In genomic region chr5:7850533-7851239, GRCh38 we compare ENCODE assay signal across 8 cellular contexts. TPM values are rescaled to one million over a fixed set of nuclear protein-coding genes. Genes with fewer than 3 reads are reported as not detected.
A peak's percentile ranks its signal among the peaks of the same experiment; 100 is the strongest.
DNase-seq lines count a peak whose midpoint lies in the region; ATAC-seq and TF ChIP-seq lines count a peak whose summit lies in the region.

TSS of gene CFAP90 (minus strand) at chr5:7851133. CDS start at chr5:7851021, 112 bp downstream.

- no peaks in the 10 kb centered on the region for H3K27me3 ChIP-seq in breast epithelium
- no peaks in the 10 kb centered on the region for H3K27me3 ChIP-seq in mesendoderm (ENCODE audit: insufficient read depth, low read length, poor library complexity)
- H3K27me3 ChIP-seq in upper lobe of left lung, result peaks cover 0 to 14% (median 2%) of the 10 kb centered on the region in 4 donors

- no peak within 1 kb of the TSS for H3K4ac ChIP-seq in mesendoderm (ENCODE audit: low read depth, low read length)

- H3K36me3 ChIP-seq in breast epithelium, result no peaks in the 10 kb centered on the region
- H3K36me3 ChIP-seq in mesendoderm (ENCODE audit: control insufficient read depth, insufficient read depth, low read length), result no peaks in the 10 kb centered on the region
- no peaks in the 10 kb centered on the region for H3K36me3 ChIP-seq in upper lobe of left lung

- H3K4me1 ChIP-seq in breast epithelium (peaks cover 0 to 3% of the 10 kb centered on the region in 2 donors), mesendoderm (ENCODE audit: control insufficient read depth, low read depth, low read length) (no peaks in the 10 kb centered on the region), upper lobe of left lung (peaks cover 13 to 26% (median 18%) of the 10 kb centered on the region in 4 donors)

- H2BK15ac ChIP-seq in mesendoderm (replicated peaks; ENCODE audit: low read depth), result no peak within 1 kb of the TSS

- DNase-seq in breast epithelium (ENCODE audit: low spot score in 2 of 2) (peak in 1 of 2 donors; percentile 67), MCF 10A (ENCODE audit: unreplicated experiment) (no peak), SW480 (ENCODE audit: low spot score) (peak; percentile 36), mesendoderm (peak; percentile 95), upper lobe of left lung (peak; percentile 78 to 91), mesenteric fat pad (ENCODE audit: low spot score) (no peak)
- no peak for DNase-seq in effector memory CD8-positive, alpha-beta T cell

- H3K23ac ChIP-seq in mesendoderm (ENCODE audit: low read length), result peak within 1 kb of the TSS; percentile 94

- intact Hi-C loops in breast epithelium (cut with DNase I; ENCODE audit: low total_unique reads) (no loop called here), MCF 10A (cut with micrococcal nuclease) (no loop called here)

- no CpG with 5 or more reads among the region's 70 CpGs for WGBS in mesendoderm (ENCODE audit: extremely low coverage, insufficient coverage, low lambda C conversion rate)
- WGBS in upper lobe of left lung, 2 donors, result 4 to 12% methylated on average over 5 to 6 of the region's 70 CpGs

- peak within 1 kb of the TSS; percentile 78 for H3K9ac ChIP-seq in mesendoderm (ENCODE audit: low read length)

- BruUV-seq in MCF 10A (replicated peaks; lab: Mats Ljungman, UMichigan), result no TSS peak

- no peak within 1 kb of the TSS for H2BK5ac ChIP-seq in mesendoderm (ENCODE audit: low read length)

- TF ChIP-seq POLR2A in breast epithelium (IDR thresholded peaks at IDR 0.05) (no peak), upper lobe of left lung (IDR thresholded peaks at IDR 0.05) (peak in 1 of 4 donors; percentile 45)

- H3K4me3 Mint-ChIP-seq in MCF 10A (ENCODE audit: unreplicated experiment), result no peak within 1 kb of the TSS
- H3K4me3 Mint-ChIP-seq in effector memory CD8-positive, alpha-beta T cell, result peak within 1 kb of the TSS; percentile 80 to 85

- no peaks in the 10 kb centered on the region for H3K79me1 ChIP-seq in mesendoderm (ENCODE audit: low read length)

- no peak within 1 kb of the TSS for H2AK5ac ChIP-seq in mesendoderm (ENCODE audit: low read length)

- no peak within 1 kb of the TSS for H4K8ac ChIP-seq in mesendoderm (ENCODE audit: low read depth, low read length)

- H3K36me3 Mint-ChIP-seq in MCF 10A (ENCODE audit: insufficient read depth, unreplicated experiment), result no peaks in the 10 kb centered on the region
- no peaks in the 10 kb centered on the region for H3K36me3 Mint-ChIP-seq in effector memory CD8-positive, alpha-beta T cell (ENCODE audit: insufficient read depth)

- peak within 1 kb of the TSS; percentile 45 to 87 (median 64) for H3K4me3 ChIP-seq in breast epithelium
- H3K4me3 ChIP-seq in mesendoderm (ENCODE audit: low read length), result peak within 1 kb of the TSS; percentile 55
- H3K4me3 ChIP-seq in upper lobe of left lung, result peak within 1 kb of the TSS; percentile 45 to 68 (median 62)

- no peak within 1 kb of the TSS for H4K5ac ChIP-seq in mesendoderm (ENCODE audit: low read length)

- no peak within 1 kb of the TSS for H2BK120ac ChIP-seq in mesendoderm (ENCODE audit: low read depth, low read length)

- H3K56ac ChIP-seq in mesendoderm (ENCODE audit: low read length), result peak within 1 kb of the TSS; percentile 89

- no peak for TF ChIP-seq EP300 in upper lobe of left lung (IDR thresholded peaks at IDR 0.05)

- no peaks in the 10 kb centered on the region for H3K9me3 Mint-ChIP-seq in MCF 10A (ENCODE audit: unreplicated experiment)
- H3K9me3 Mint-ChIP-seq in effector memory CD8-positive, alpha-beta T cell, result no peaks in the 10 kb centered on the region

- POLR2A ChIA-PET in MCF 10A (lab: Yijun Ruan, JAX), result no interaction called here

- peak within 1 kb of the TSS; percentile 64 to 82 for H3K27ac ChIP-seq in breast epithelium
- peak within 1 kb of the TSS; percentile 55 for H3K27ac ChIP-seq in mesendoderm (ENCODE audit: low read depth, low read length)
- H3K27ac ChIP-seq in upper lobe of left lung, result peak within 1 kb of the TSS in 2 of 4 donors; percentile 36 to 45

- CTCF ChIA-PET in MCF 10A (lab: Yijun Ruan, JAX), result interaction anchor here (0.5 to 1.4 kb wide), 2 partner anchors 34 to 974 kb away, joined by 3 to 4 read pairs; no protein-coding TSS in a partner anchor

- H3K9me3 ChIP-seq in breast epithelium (no peaks in the 10 kb centered on the region), upper lobe of left lung (no peaks in the 10 kb centered on the region)

- no peak within 1 kb of the TSS for H3K27ac Mint-ChIP-seq in MCF 10A (ENCODE audit: low read depth, unreplicated experiment)
- peak within 1 kb of the TSS; percentile 49 to 75 for H3K27ac Mint-ChIP-seq in effector memory CD8-positive, alpha-beta T cell

- TF ChIP-seq CTCF in breast epithelium (IDR thresholded peaks at IDR 0.05) (peak; percentile 10 to 45 (median 36)), MCF 10A (IDR thresholded peaks at IDR 0.05; ENCODE audit: unreplicated experiment) (no peak), upper lobe of left lung (IDR thresholded peaks at IDR 0.05) (peak in 4 of 6 experiments; percentile 25 to 66 (median 38))

- peak within 1 kb of the TSS; percentile 33 for H3K18ac ChIP-seq in mesendoderm (ENCODE audit: low read length)

- ATAC-seq in effector memory CD8-positive, alpha-beta T cell (replicated peaks), result peak; percentile 52
- ATAC-seq in upper lobe of left lung (ENCODE audit: low FRiP score in 2 of 2), result peak; percentile 79 to 81
- ATAC-seq in GM18907 (IDR thresholded peaks at IDR 0.05; ENCODE audit: unreplicated experiment), result no peak

- no peaks in the 10 kb centered on the region for H3K4me1 Mint-ChIP-seq in MCF 10A (ENCODE audit: insufficient read depth, unreplicated experiment)
- peaks cover 9 to 15% of the 10 kb centered on the region in 2 donors for H3K4me1 Mint-ChIP-seq in effector memory CD8-positive, alpha-beta T cell (ENCODE audit: low read depth in 2 of 2)

- peaks cover 14% of the 10 kb centered on the region for H3K27me3 Mint-ChIP-seq in MCF 10A (ENCODE audit: insufficient read depth, unreplicated experiment)
- peaks cover 5 to 25% of the 10 kb centered on the region in 2 donors for H3K27me3 Mint-ChIP-seq in effector memory CD8-positive, alpha-beta T cell

- peak within 1 kb of the TSS; percentile 90 for H3K4me2 ChIP-seq in mesendoderm (ENCODE audit: low read length)

- H3K79me2 ChIP-seq in mesendoderm (ENCODE audit: control insufficient read depth, insufficient read depth, low read length), result no peaks in the 10 kb centered on the region

RNA-seq across cellular contexts. Expression of gene CFAP90, which starts in this region (rescaled TPM):
- under 1 TPM; 0.48 to 0.98 (median 0.59) TPM for total RNA-seq in breast epithelium
- not detected in 2 replicates for total RNA-seq in MCF 10A (2022)
- polyA plus RNA-seq in mesendoderm (2013, experiment 1 of 2), result 0.55 TPM
- 0.70 TPM for polyA plus RNA-seq in mesendoderm (2013, experiment 2 of 2)
- 10 to 100 TPM in 1 of 6 donors, 1 to 10 TPM in 4, under 1 TPM in 1; 0.54 to 11.3 (median 6.0) TPM for total RNA-seq in upper lobe of left lung
- total RNA-seq in mesenteric fat pad, result 0.13 TPM

Comparison
In these comparisons a context has a peak if more than half of its experiments do, and no peak if none do; other contexts are left out.
1. DNase-seq: peak in SW480 (single experiment), mesendoderm (single experiment) and upper lobe of left lung (2 of 2); none in MCF 10A (single experiment), effector memory CD8-positive, alpha-beta T cell (0 of 3) and mesenteric fat pad (single experiment).
2. Peak in every context shown above with its lines, with median percentiles within 50 percentile points of each other: H3K4me3 ChIP-seq.